ENCODE assay signal across 23 cellular contexts in the genomic region with DNA sequence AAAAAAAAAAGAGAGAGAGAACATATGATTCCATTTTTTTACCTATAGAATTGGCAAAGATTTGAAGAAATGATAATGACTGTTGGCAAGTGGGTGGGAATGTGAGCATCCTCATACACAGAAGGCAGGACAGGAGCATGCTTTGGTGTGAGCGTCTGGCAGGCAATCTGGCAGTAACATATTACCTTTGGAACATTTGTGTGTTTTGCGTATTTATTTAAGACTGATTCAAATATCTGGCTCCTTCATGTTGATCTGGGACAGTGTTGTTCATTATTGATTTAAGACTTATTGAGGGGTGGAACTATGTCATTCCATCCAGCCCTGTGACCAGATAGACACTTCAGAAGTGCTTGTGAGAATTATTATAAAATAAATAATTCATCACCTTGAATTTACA. TPM values are rescaled to one million over a fixed set of nuclear protein-coding genes. Genes with fewer than 3 reads are reported as not detected.
"Had no signal": no experiment of that assay in that cellular context is flagged by ENCODE, and none has a peak within 500 bp of the region (broad histone marks: within the 10 kb centered on the region; RNA-seq: fewer than 3 reads in every experiment).

No MANE protein-coding gene starts in this region.

- H3K27me3 ChIP-seq: body of pancreas, breast epithelium had no signal

- H3K4me1 ChIP-seq: body of pancreas, breast epithelium had no signal

- H3K27ac ChIP-seq: body of pancreas, breast epithelium had no signal

- ATAC-seq: activated CD8-positive, alpha-beta T cell treated with anti-CD3 and anti-CD28 coated beads for 36 hours; body of pancreas had no signal

- H3K36me3 ChIP-seq: breast epithelium had no signal

- H3K4me3 ChIP-seq: body of pancreas, breast epithelium had no signal

- H3K9me3 ChIP-seq: body of pancreas, breast epithelium had no signal

- DNase-seq: activated CD4-positive, alpha-beta T cell treated with anti-CD3 and anti-CD28 coated beads, Interleukin-2, amount 10 ng/mL, durations not matched to agents 24 days and 14 days; activated CD4-positive, alpha-beta T cell treated with anti-CD3 and anti-CD28 coated beads, Interleukin-2, amount 50 U/mL, for 4 hours; activated CD8-positive, alpha-beta T cell treated with anti-CD3 and anti-CD28 coated beads for 36 hours; activated gamma-delta T cell; activated naive CD4-positive, alpha-beta T cell treated with Interleukin-2 at 50 U/mL for 16 hours; activated naive CD8-positive, alpha-beta T cell treated with anti-CD3 and anti-CD28 coated beads, Interleukin-2, amount 10 ng/mL, durations not matched to agents 7 days and 5 days; activated T-cell treated with anti-CD3 and anti-CD28 coated beads, Interleukin-2, amount 50 U/mL, for 24 hours; amygdala; body of pancreas; Kasumi-1; KG1; NCI-H1105; NCI-H1417 treated with DMSO at 0.1 percent for 48 hours; NCI-H1930; NCI-H2081 treated with DMSO at 0.1 percent for 48 hours; NCI-H524; Right ventricle myocardium superior; SW 1271; T1000 had no signal

RNA-seq across cellular contexts. Expression of a gene that starts 53.1 kb away (rescaled TPM):
- total RNA-seq: activated T-helper 2 cell treated with anti-CD3 and anti-CD28 coated beads, Interferon-gamma antibody, Interleukin-2, Interleukin-4, amounts not matched to agents 10 μg/mL and 5 μg/mL and 100 μg/mL, durations not matched to agents 14 hours and 24 hours and 36 hours; OCI-LY7; T-helper 1 cell treated with Interleukin-12 subunit alpha and Interleukin-12 subunit beta and Interleukin-4 antibody, amounts not matched to agents 30 ng/mL and 1 ng/mL, for 36 hours had no signal
